In the genomic region with DNA sequence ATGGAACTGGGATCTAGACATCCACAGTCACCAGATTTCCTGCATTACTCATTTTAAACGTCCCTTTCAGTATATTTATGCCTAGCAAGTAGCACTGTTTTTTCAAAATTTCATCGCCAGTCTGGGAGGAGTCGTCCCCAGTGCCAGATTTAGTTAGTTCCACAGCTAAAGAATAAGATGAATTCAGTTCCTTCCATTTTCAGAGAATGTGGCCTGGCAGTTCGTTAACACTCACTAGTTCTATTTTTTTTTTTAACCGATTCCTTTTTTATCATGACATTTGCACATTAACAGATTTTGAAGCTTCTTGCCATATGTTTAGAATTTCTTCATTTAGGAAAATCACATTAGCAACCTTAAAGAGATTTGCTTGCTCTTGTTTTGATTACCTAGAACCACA, we compare ENCODE assay signal across 31 cellular contexts. TPM values are rescaled to one million over a fixed set of nuclear protein-coding genes. Genes with fewer than 3 reads are reported as not detected.
"Had no signal": no experiment of that assay in that cellular context is flagged by ENCODE, and none has a peak within 500 bp of the region (broad histone marks: within the 10 kb centered on the region; RNA-seq: fewer than 3 reads in every experiment).

No MANE protein-coding gene starts in this region.

- H3K27me3 ChIP-seq: ascending aorta, breast epithelium had no signal

- H3K4me1 ChIP-seq: ascending aorta, esophagus muscularis mucosa, gastroesophageal sphincter had no signal

- H3K27ac Mint-ChIP-seq: activated CD4-positive, alpha-beta memory T cell treated with anti-CD3 and anti-CD28 coated beads for 36 hours; activated CD4-positive, alpha-beta T cell treated with anti-CD3 and anti-CD28 coated beads for 36 hours; activated CD8-positive, alpha-beta memory T cell treated with anti-CD3 and anti-CD28 coated beads, Interleukin-2, amount 10 ng/mL, durations not matched to agents 7 days and 5 days; activated CD8-positive, alpha-beta T cell treated with anti-CD3 and anti-CD28 coated beads, Interleukin-2, amount 10 ng/mL, durations not matched to agents 7 days and 5 days; activated naive CD4-positive, alpha-beta T cell treated with anti-CD3 and anti-CD28 coated beads, Interleukin-2, amount 10 ng/mL, durations not matched to agents 7 days and 5 days; activated naive CD4-positive, alpha-beta T cell treated with anti-CD3 and anti-CD28 coated beads, Interleukin-2, amount 50 U/mL, for 72 hours; activated naive CD8-positive, alpha-beta T cell treated with anti-CD3 and anti-CD28 coated beads, Interleukin-2, amount 10 ng/mL, durations not matched to agents 7 days and 5 days; activated T-helper 1 cell treated with anti-CD3 and anti-CD28 coated beads, Interleukin-12 subunit alpha, Interleukin-12 subunit beta, Interleukin-2, Interleukin-4 antibody, amounts not matched to agents 30 ng/mL and 10 ng/mL and 1 ng/mL, durations not matched to agents 14 hours and 24 hours and 36 hours; dendritic cell treated with granulocyte-macrophage colony-stimulating factor and Interleukin-4, amounts not matched to agents 40 ng/mL and 50 ng/mL, for 4 days had no signal

- H3K36me3 Mint-ChIP-seq: activated CD4-positive, alpha-beta memory T cell treated with anti-CD3 and anti-CD28 coated beads for 36 hours; activated CD8-positive, alpha-beta memory T cell treated with anti-CD3 and anti-CD28 coated beads, Interleukin-2, amount 10 ng/mL, durations not matched to agents 7 days and 5 days; activated naive CD4-positive, alpha-beta T cell treated with anti-CD3 and anti-CD28 coated beads, Interleukin-2, amount 10 ng/mL, durations not matched to agents 7 days and 5 days; activated naive CD4-positive, alpha-beta T cell treated with anti-CD3 and anti-CD28 coated beads, Interleukin-2, amount 50 U/mL, for 72 hours; activated naive CD8-positive, alpha-beta T cell treated with anti-CD3 and anti-CD28 coated beads, Interleukin-2, amount 10 ng/mL, durations not matched to agents 7 days and 5 days; brain had no signal

- H3K4me3 Mint-ChIP-seq: activated CD4-positive, alpha-beta memory T cell treated with anti-CD3 and anti-CD28 coated beads for 36 hours; activated CD4-positive, alpha-beta T cell treated with anti-CD3 and anti-CD28 coated beads for 36 hours; activated CD4-positive, alpha-beta T cell treated with anti-CD3 and anti-CD28 coated beads, Interleukin-2, amount 10 ng/mL, durations not matched to agents 24 days and 14 days; activated CD8-positive, alpha-beta memory T cell treated with anti-CD3 and anti-CD28 coated beads, Interleukin-2, amount 10 ng/mL, durations not matched to agents 7 days and 5 days; activated CD8-positive, alpha-beta T cell treated with anti-CD3 and anti-CD28 coated beads, Interleukin-2, amount 10 ng/mL, durations not matched to agents 7 days and 5 days; activated naive CD4-positive, alpha-beta T cell treated with anti-CD3 and anti-CD28 coated beads, Interleukin-2, amount 10 ng/mL, durations not matched to agents 7 days and 5 days; activated naive CD8-positive, alpha-beta T cell treated with anti-CD3 and anti-CD28 coated beads, Interleukin-2, amount 10 ng/mL, durations not matched to agents 7 days and 5 days; activated T-helper 1 cell treated with anti-CD3 and anti-CD28 coated beads, Interleukin-12 subunit alpha, Interleukin-12 subunit beta, Interleukin-2, Interleukin-4 antibody, amounts not matched to agents 30 ng/mL and 10 ng/mL and 1 ng/mL, durations not matched to agents 14 hours and 24 hours and 36 hours; brain; central memory CD8-positive, alpha-beta T cell; dendritic cell treated with granulocyte-macrophage colony-stimulating factor and Interleukin-4, amounts not matched to agents 40 ng/mL and 50 ng/mL, for 4 days had no signal

- ATAC-seq: activated CD4-positive, alpha-beta T cell treated with anti-CD3 and anti-CD28 coated beads for 36 hours; activated CD8-positive, alpha-beta memory T cell treated with anti-CD3 and anti-CD28 coated beads, Interleukin-2, amount 10 ng/mL, durations not matched to agents 7 days and 5 days; activated CD8-positive, alpha-beta T cell treated with anti-CD3 and anti-CD28 coated beads, Interleukin-2, amount 10 ng/mL, durations not matched to agents 7 days and 5 days; activated naive CD4-positive, alpha-beta T cell treated with anti-CD3 and anti-CD28 coated beads, Interleukin-2, amount 50 U/mL, for 72 hours; gastroesophageal sphincter had no signal

- H3K9me3 Mint-ChIP-seq: activated CD4-positive, alpha-beta memory T cell treated with anti-CD3 and anti-CD28 coated beads for 36 hours; activated CD4-positive, alpha-beta T cell treated with anti-CD3 and anti-CD28 coated beads, Interleukin-2, amount 10 ng/mL, durations not matched to agents 24 days and 14 days; activated naive CD4-positive, alpha-beta T cell treated with anti-CD3 and anti-CD28 coated beads, Interleukin-2, amount 50 U/mL, for 72 hours; activated naive CD8-positive, alpha-beta T cell treated with anti-CD3 and anti-CD28 coated beads, Interleukin-2, amount 10 ng/mL, durations not matched to agents 7 days and 5 days; activated T-helper 1 cell treated with anti-CD3 and anti-CD28 coated beads, Interleukin-12 subunit alpha, Interleukin-12 subunit beta, Interleukin-2, Interleukin-4 antibody, amounts not matched to agents 30 ng/mL and 10 ng/mL and 1 ng/mL, durations not matched to agents 14 hours and 24 hours and 36 hours; central memory CD8-positive, alpha-beta T cell; dendritic cell treated with granulocyte-macrophage colony-stimulating factor and Interleukin-4, amounts not matched to agents 40 ng/mL and 50 ng/mL, for 4 days had no signal

- H3K4me1 Mint-ChIP-seq: activated CD4-positive, alpha-beta T cell treated with anti-CD3 and anti-CD28 coated beads for 36 hours; activated CD4-positive, alpha-beta T cell treated with anti-CD3 and anti-CD28 coated beads, Interleukin-2, amount 10 ng/mL, durations not matched to agents 24 days and 14 days; activated CD8-positive, alpha-beta memory T cell treated with anti-CD3 and anti-CD28 coated beads, Interleukin-2, amount 10 ng/mL, durations not matched to agents 7 days and 5 days; activated naive CD4-positive, alpha-beta T cell treated with anti-CD3 and anti-CD28 coated beads, Interleukin-2, amount 10 ng/mL, durations not matched to agents 7 days and 5 days; activated naive CD8-positive, alpha-beta T cell treated with anti-CD3 and anti-CD28 coated beads, Interleukin-2, amount 10 ng/mL, durations not matched to agents 7 days and 5 days; brain; central memory CD8-positive, alpha-beta T cell had no signal

- H3K4me3 ChIP-seq: ascending aorta, breast epithelium, cardiac muscle cell, coronary artery, dorsolateral prefrontal cortex, esophagus muscularis mucosa, gastroesophageal sphincter had no signal

- DNase-seq: activated CD4-positive, alpha-beta memory T cell treated with anti-CD3 and anti-CD28 coated beads for 36 hours; activated CD4-positive, alpha-beta T cell treated with anti-CD3 and anti-CD28 coated beads for 36 hours; activated CD4-positive, alpha-beta T cell treated with anti-CD3 and anti-CD28 coated beads, Interleukin-2, amount 10 ng/mL, durations not matched to agents 24 days and 14 days; activated CD4-positive, CD25-positive, alpha-beta regulatory T cell; activated CD4-positive, CD25-positive, alpha-beta regulatory T cell treated with anti-CD3 and anti-CD28 coated beads, Interleukin-2, amount 50 U/mL, for 72 hours; activated CD8-positive, alpha-beta memory T cell treated with anti-CD3 and anti-CD28 coated beads, Interleukin-2, amount 10 ng/mL, durations not matched to agents 7 days and 5 days; activated CD8-positive, alpha-beta memory T cell treated with anti-CD3 and anti-CD28 coated beads, Interleukin-2, amount 50 U/mL, for 4 hours; activated CD8-positive, alpha-beta T cell treated with anti-CD3 and anti-CD28 coated beads, Interleukin-2, amount 10 ng/mL, durations not matched to agents 7 days and 5 days; activated gamma-delta T cell; activated naive CD4-positive, alpha-beta T cell; activated naive CD4-positive, alpha-beta T cell treated with anti-CD3 and anti-CD28 coated beads, Interleukin-2, amount 10 ng/mL, durations not matched to agents 7 days and 5 days; activated naive CD8-positive, alpha-beta T cell treated with anti-CD3 and anti-CD28 coated beads, Interleukin-2, amount 10 ng/mL, durations not matched to agents 7 days and 5 days; activated T-cell treated with anti-CD3 and anti-CD28 coated beads, Interleukin-2, amount 50 U/mL, for 1 hour; activated T-cell treated with anti-CD3 and anti-CD28 coated beads, Interleukin-2, amount 50 U/mL, for 48 hours; effector memory CD4-positive, alpha-beta T cell; erythroblast; foreskin melanocyte; T-helper 2 cell had no signal

- H3K9me3 ChIP-seq: ascending aorta, breast epithelium, esophagus muscularis mucosa, gastroesophageal sphincter had no signal

- H3K27ac ChIP-seq: ascending aorta, breast epithelium, cardiac muscle cell, coronary artery, esophagus muscularis mucosa, gastroesophageal sphincter had no signal

- H3K36me3 ChIP-seq: ascending aorta, breast epithelium, cardiac muscle cell, esophagus muscularis mucosa, gastroesophageal sphincter had no signal

RNA-seq across cellular contexts. Expression of a gene that starts 11.2 kb away (rescaled TPM):
- polyA plus RNA-seq: cardiac muscle cell, fibroblast of lung had no signal

RNA-seq across cellular contexts. Expression of a gene that starts 42.1 kb away (rescaled TPM):
- polyA plus RNA-seq: fibroblast of lung had no signal
